10 cellular contexts compared by ENCODE assay signal in genomic region chr4:36189511-36190226, GRCh38. TPM values are rescaled to one million over a fixed set of nuclear protein-coding genes. Genes with fewer than 3 reads are reported as not detected.
DNase-seq lines count a peak whose midpoint lies in the region; ATAC-seq lines count a peak whose summit lies in the region.
"Had no signal": no experiment of that assay in that cellular context is flagged by ENCODE, and none has a peak within 500 bp of the region (broad histone marks: within the 10 kb centered on the region; RNA-seq: fewer than 3 reads in every experiment).

No MANE protein-coding gene starts in this region.

- peak overlapping the region; percentile 65 to 83 (median 77) for H3K4me3 Mint-ChIP-seq in immature natural killer cell

- peaks cover 0 to 3% (median 0%) of the 10 kb centered on the region in 3 donors for H3K27me3 Mint-ChIP-seq in immature natural killer cell (ENCODE audit: low read depth in 3 of 3)

- DNase-seq in immature natural killer cell (peak; percentile 78 to 83 (median 83)), COLO668 (lab: John Stamatoyannopoulos, UW; ENCODE audit: unreplicated experiment) (no peak), AML-193 (lab: John Stamatoyannopoulos, UW) (no peak), germinal center (ENCODE audit: low spot score) (no peak), putamen (ENCODE audit: low spot score) (no peak)
- DNase-seq: activated CD4-positive, CD25-positive, alpha-beta regulatory T cell treated with anti-CD3 and anti-CD28 coated beads, Interleukin-2, amount 50 U/mL, for 72 hours; NCI-H187 treated with DMSO at 0.1 percent for 48 hours had no signal

- H3K4me1 Mint-ChIP-seq in immature natural killer cell = peaks cover 69 to 82% of the 10 kb centered on the region in 2 donors

- peak; percentile 58 for ATAC-seq in GM18508 (IDR thresholded peaks at IDR 0.05; ENCODE audit: insufficient read depth, unreplicated experiment)
- peak; percentile 74 for ATAC-seq in GM21528 (IDR thresholded peaks at IDR 0.05; ENCODE audit: low FRiP score, unreplicated experiment)
- ATAC-seq in HG03571 (IDR thresholded peaks at IDR 0.05; ENCODE audit: unreplicated experiment) = peak; percentile 74

- H3K36me3 Mint-ChIP-seq in immature natural killer cell = peaks cover 0 to 8% (median 4%) of the 10 kb centered on the region in 3 donors

- H3K9me3 Mint-ChIP-seq in immature natural killer cell = no peaks in the 10 kb centered on the region

- H3K27ac Mint-ChIP-seq in immature natural killer cell = peak overlapping the region; percentile 82 to 91 (median 86)

RNA-seq across cellular contexts. Expression of gene ARAP2, which starts 54.6 kb away (rescaled TPM):
- 10 to 100 TPM; 34.7 to 62.7 (median 38.9) TPM for polyA plus RNA-seq in immature natural killer cell

Comparison
In these comparisons a context has a peak if more than half of its experiments do, and no peak if none do; other contexts are left out.
1. DNase-seq: peak in immature natural killer cell (3 of 3); none in COLO668 (single experiment), AML-193 (0 of 2), germinal center (single experiment) and putamen (single experiment).
2. Peak in every context shown above with its lines, with median percentiles within 50 percentile points of each other: ATAC-seq.